Comparison of ENCODE assay signal across 8 cellular contexts in the genomic region with DNA sequence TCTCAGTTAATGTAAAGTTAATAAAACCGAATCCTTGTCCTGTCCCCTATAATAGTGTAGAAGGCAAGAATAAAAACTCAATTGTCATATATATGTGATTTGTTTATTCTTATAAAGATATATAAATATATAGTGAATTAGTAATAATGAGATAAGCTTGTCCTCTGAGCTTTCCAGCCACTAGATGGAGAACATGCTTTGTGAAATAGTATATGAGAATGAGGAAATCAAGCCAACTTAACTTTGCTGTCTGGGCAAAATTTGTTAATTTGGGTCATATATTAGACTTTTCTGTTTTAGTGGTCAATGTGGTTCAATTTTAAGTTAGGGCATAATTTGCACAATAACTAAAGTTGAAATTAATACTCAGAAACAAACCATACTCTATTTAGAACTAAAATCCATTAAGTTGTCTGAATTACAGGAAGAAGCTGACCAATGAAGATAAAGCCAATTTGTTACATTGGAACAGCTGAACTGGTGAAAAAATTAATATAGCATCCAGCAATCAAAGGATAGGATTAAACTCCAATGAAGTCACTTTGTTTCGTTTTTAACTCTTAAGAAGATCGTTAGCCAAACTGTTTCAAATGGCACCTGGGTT.
DNase-seq lines count a peak whose midpoint lies in the region; ATAC-seq and TF ChIP-seq lines count a peak whose summit lies in the region.
"Had no signal": no experiment of that assay in that cellular context is flagged by ENCODE, and none has a peak within 500 bp of the region (broad histone marks: within the 10 kb centered on the region; RNA-seq: fewer than 3 reads in every experiment).

No MANE protein-coding gene starts in this region.

- in situ Hi-C loops in G401 (cut with HindIII; ENCODE audit: low sequenced_read_pairs) (no loop called here), GM13976 (cut with MboI; ENCODE audit: low sequenced_read_pairs, unreplicated experiment) (loop anchor here (25.0 kb wide), 2 partner anchors 1180 to 1405 kb away; no protein-coding TSS in a partner anchor)

- H3K9me3 ChIP-seq in neural cell (ENCODE audit: low read length), result no peaks in the 10 kb centered on the region
- H3K9me3 ChIP-seq in naive thymus-derived CD4-positive, alpha-beta T cell (ENCODE audit: control insufficient read depth in 2 of 3, low read length in 3 of 3), result no peaks in the 10 kb centered on the region

- no peak overlapping the region for H3K4me3 Mint-ChIP-seq in naive thymus-derived CD4-positive, alpha-beta T cell

- no peaks in the 10 kb centered on the region for H3K4me1 ChIP-seq in naive thymus-derived CD4-positive, alpha-beta T cell (ENCODE audit: control insufficient read depth in 2 of 2, insufficient read depth in 2 of 2, low read length in 2 of 2)

- no peaks in the 10 kb centered on the region for H4K20me1 ChIP-seq in neural cell (ENCODE audit: insufficient read depth)

- peak; percentile 56 for TF ChIP-seq CTCF in cardiac fibroblast (IDR thresholded peaks at IDR 0.05; ENCODE audit: low read depth, low read length)
- TF ChIP-seq CTCF in neural cell (IDR thresholded peaks at IDR 0.05; ENCODE audit: poor library complexity, severe bottlenecking), result peak; percentile 71
- TF ChIP-seq CTCF in GM13976 (IDR thresholded peaks at IDR 0.05; ENCODE audit: borderline replicate concordance, control extremely low read depth, extremely low read depth, insufficient read depth, missing control alignments), result no peak

- no peak overlapping the region for H3K4me2 ChIP-seq in neural cell (ENCODE audit: low read length)

- H3F3A ChIP-seq in neural cell (ENCODE audit: insufficient read depth, low read length, poor library complexity, severe bottlenecking), result no peaks in the 10 kb centered on the region

- H3K4me3 ChIP-seq in cardiac fibroblast (replicated peaks in 1 of 2; ENCODE audit: low read depth in 2 of 2, low read length in 2 of 2) (no peak overlapping the region), neural cell (ENCODE audit: low read length) (no peak overlapping the region)
- no peak overlapping the region for H3K4me3 ChIP-seq in naive thymus-derived CD4-positive, alpha-beta T cell (ENCODE audit: low read length)

- H3K9ac ChIP-seq in neural cell (ENCODE audit: low read length), result no peak overlapping the region

- DNase-seq in G401 (ENCODE audit: low spot score) (peak; percentile 84), NCI-H2107 (lab: John Stamatoyannopoulos, UW) (peak; percentile 14), cardiac fibroblast (ENCODE audit: low read depth in 2 of 2) (peak; percentile 56 to 69), GM13976 (ENCODE audit: low spot score) (no peak)
- no peak for DNase-seq in naive thymus-derived CD4-positive, alpha-beta T cell
- DNase-seq: MV-4-11 had no signal

- H3K27ac Mint-ChIP-seq in naive thymus-derived CD4-positive, alpha-beta T cell, result no peak overlapping the region

- H3K36me3 ChIP-seq in neural cell (ENCODE audit: insufficient read depth, low read length), result no peaks in the 10 kb centered on the region
- H3K36me3 ChIP-seq in naive thymus-derived CD4-positive, alpha-beta T cell (ENCODE audit: control insufficient read depth in 2 of 3, insufficient read depth in 3 of 3, low read length in 3 of 3), result no peaks in the 10 kb centered on the region

- H3K4me1 Mint-ChIP-seq in naive thymus-derived CD4-positive, alpha-beta T cell, result no peaks in the 10 kb centered on the region

- peaks cover 0 to 14% (median 4%) of the 10 kb centered on the region in 5 donors for H3K27me3 Mint-ChIP-seq in naive thymus-derived CD4-positive, alpha-beta T cell

- H3K9me3 Mint-ChIP-seq in naive thymus-derived CD4-positive, alpha-beta T cell, result no peaks in the 10 kb centered on the region

- CTCF ChIA-PET in naive thymus-derived CD4-positive, alpha-beta T cell (lab: Charles Lee), result no interaction called here

- no peak for ATAC-seq in naive thymus-derived CD4-positive, alpha-beta T cell
- no peak for ATAC-seq in HG03097 (IDR thresholded peaks at IDR 0.05; ENCODE audit: low FRiP score, unreplicated experiment)

- no peaks in the 10 kb centered on the region for H3K27me3 ChIP-seq in neural cell (ENCODE audit: insufficient read depth, low read depth, low read length)
- H3K27me3 ChIP-seq in naive thymus-derived CD4-positive, alpha-beta T cell (ENCODE audit: control insufficient read depth in 2 of 2, insufficient read depth in 2 of 2, low read length in 2 of 2), result no peaks in the 10 kb centered on the region

- H2AFZ ChIP-seq in neural cell (ENCODE audit: low read depth, low read length), result no peak overlapping the region

- no peaks in the 10 kb centered on the region for H3K79me2 ChIP-seq in neural cell (replicated peaks; ENCODE audit: insufficient read depth, low read length)

- no peaks in the 10 kb centered on the region for H3K36me3 Mint-ChIP-seq in naive thymus-derived CD4-positive, alpha-beta T cell

- no peak overlapping the region for H3K27ac ChIP-seq in neural cell (ENCODE audit: low read length)
- no peak overlapping the region for H3K27ac ChIP-seq in naive thymus-derived CD4-positive, alpha-beta T cell (ENCODE audit: low read depth, low read length)

- H3K9me2 ChIP-seq in neural cell (ENCODE audit: insufficient read depth, low read length), result no peaks in the 10 kb centered on the region

- peak; percentile 76 for TF ChIP-seq RAD21 in neural cell (conservative IDR thresholded peaks at IDR 0.05)

- TF ChIP-seq EP300 in neural cell (conservative IDR thresholded peaks at IDR 0.05; ENCODE audit: poor library complexity, severe bottlenecking), result no peak

- intact Hi-C loops in naive thymus-derived CD4-positive, alpha-beta T cell (cut with micrococcal nuclease), result loop anchor here (5.0 to 10.0 kb wide), 2 partner anchors 442 to 1735 kb away; no protein-coding TSS in a partner anchor

- POLR2A ChIA-PET in naive thymus-derived CD4-positive, alpha-beta T cell (lab: Charles Lee), result no interaction called here

TF ChIP-seq in neural cell, 6 proteins besides CTCF, POLR2A, EP300 and RAD21:
- TF ChIP-seq TAF1 (IDR thresholded peaks at IDR 0.05; ENCODE audit: low read depth), result no peak
- TF ChIP-seq SMC3 (conservative IDR thresholded peaks at IDR 0.05; ENCODE audit: poor library complexity), result peak; percentile 80

Comparison
In these comparisons a context has a peak if more than half of its experiments do, and no peak if none do; other contexts are left out.
1. DNase-seq: peak in G401 (single experiment), NCI-H2107 (single experiment) and cardiac fibroblast (2 of 2); none in naive thymus-derived CD4-positive, alpha-beta T cell (0 of 9) and GM13976 (single experiment).